27 cellular contexts compared by ENCODE assay signal in the genomic region with DNA sequence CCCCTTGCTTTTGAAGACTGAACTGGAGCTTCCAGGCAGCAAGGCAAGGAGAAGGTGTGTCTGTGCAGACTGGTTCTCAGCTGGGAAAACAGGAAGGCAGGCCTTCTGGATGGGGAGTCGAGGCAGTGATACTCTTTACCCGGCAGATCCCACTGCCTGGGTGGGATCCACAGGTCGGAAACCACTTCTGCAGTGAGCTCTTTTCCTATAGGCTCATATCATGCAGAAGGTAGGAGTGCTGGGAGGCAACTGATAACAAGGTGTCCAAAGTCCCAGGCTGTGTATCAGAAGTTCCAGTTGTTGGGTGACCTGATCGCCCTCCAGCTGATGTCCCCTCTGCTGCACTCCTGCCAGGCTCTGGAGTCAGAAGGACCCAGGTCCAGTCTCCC. TPM values are rescaled to one million over a fixed set of nuclear protein-coding genes. Genes with fewer than 3 reads are reported as not detected.
DNase-seq lines count a peak whose midpoint lies in the region; ATAC-seq and TF ChIP-seq lines count a peak whose summit lies in the region.
"Had no signal": no experiment of that assay in that cellular context is flagged by ENCODE, and none has a peak within 500 bp of the region (broad histone marks: within the 10 kb centered on the region; RNA-seq: fewer than 3 reads in every experiment).

No MANE protein-coding gene starts in this region.

- no peak overlapping the region for H3K27ac Mint-ChIP-seq in naive thymus-derived CD4-positive, alpha-beta T cell
- H3K27ac Mint-ChIP-seq in activated CD8-positive, alpha-beta memory T cell treated with anti-CD3 and anti-CD28 coated beads, Interleukin-2, amount 10 ng/mL, durations not matched to agents 7 days and 5 days = no peak overlapping the region
- H3K27ac Mint-ChIP-seq: CD4-positive, CD25-positive, alpha-beta regulatory T cell had no signal

- peak; percentile 67 for DNase-seq in HuH-7.5 (ENCODE audit: low spot score)
- no peak for DNase-seq in left lobe of liver (ENCODE audit: low spot score)
- DNase-seq in smooth muscle cell (lab: John Stamatoyannopoulos, UW; ENCODE audit: unreplicated experiment) = no peak
- DNase-seq in activated effector memory CD4-positive, alpha-beta T cell treated with anti-CD3 and anti-CD28 coated beads, Interleukin-2, amount 50 U/mL, for 16 hours = no peak
- no peak for DNase-seq in naive thymus-derived CD4-positive, alpha-beta T cell
- no peak for DNase-seq in activated CD8-positive, alpha-beta memory T cell treated with anti-CD3 and anti-CD28 coated beads, Interleukin-2, amount 10 ng/mL, durations not matched to agents 7 days and 5 days
- DNase-seq in COLO668 (lab: John Stamatoyannopoulos, UW; ENCODE audit: unreplicated experiment) = no peak
- DNase-seq: activated CD4-positive, alpha-beta T cell treated with anti-CD3 and anti-CD28 coated beads for 1 hour; activated CD8-positive, alpha-beta memory T cell treated with anti-CD3 and anti-CD28 coated beads for 24 hours; activated naive CD4-positive, alpha-beta T cell treated with Interleukin-2 at 50 U/mL for 16 hours; activated T-cell treated with anti-CD3 and anti-CD28 coated beads, Interleukin-2, amount 50 U/mL, for 4 hours; amygdala; CD4-positive, CD25-positive, alpha-beta regulatory T cell; central memory CD4-positive, alpha-beta T cell; dorsolateral prefrontal cortex; foreskin fibroblast; H7; immature natural killer cell; KG1; NCI-H146; NCI-H2171 treated with DMSO at 0.1 percent for 48 hours; T1000; testis had no signal

- no peak for TF ChIP-seq CTCF in VCaP (conservative IDR thresholded peaks at IDR 0.05)
- no peak for TF ChIP-seq CTCF in smooth muscle cell (IDR thresholded peaks at IDR 0.05; ENCODE audit: borderline replicate concordance, insufficient read depth, poor library complexity, severe bottlenecking)

- peak overlapping the region; percentile 30 for H3K4me3 ChIP-seq in smooth muscle cell
- H3K4me3 ChIP-seq in naive thymus-derived CD4-positive, alpha-beta T cell (ENCODE audit: low read length) = no peak overlapping the region
- H3K4me3 ChIP-seq: dorsolateral prefrontal cortex, testis had no signal

- H3K9ac ChIP-seq in smooth muscle cell (ENCODE audit: low read depth) = no peak overlapping the region

- H3K9me3 Mint-ChIP-seq in naive thymus-derived CD4-positive, alpha-beta T cell = no peaks in the 10 kb centered on the region
- H3K9me3 Mint-ChIP-seq in activated CD8-positive, alpha-beta memory T cell treated with anti-CD3 and anti-CD28 coated beads, Interleukin-2, amount 10 ng/mL, durations not matched to agents 7 days and 5 days (ENCODE audit: low read depth) = no peaks in the 10 kb centered on the region
- H3K9me3 Mint-ChIP-seq: activated T-cell treated with anti-CD3 and anti-CD28 coated beads, Interleukin-2, amount 50 U/mL, for 4 hours; CD4-positive, CD25-positive, alpha-beta regulatory T cell; immature natural killer cell had no signal

- POLR2A ChIA-PET in naive thymus-derived CD4-positive, alpha-beta T cell (lab: Charles Lee) = no interaction called here

- H3F3A ChIP-seq in smooth muscle cell (ENCODE audit: low read depth) = peaks cover 15% of the 10 kb centered on the region

- H3K36me3 ChIP-seq in smooth muscle cell (ENCODE audit: low read depth) = no peaks in the 10 kb centered on the region
- no peaks in the 10 kb centered on the region for H3K36me3 ChIP-seq in naive thymus-derived CD4-positive, alpha-beta T cell (ENCODE audit: control insufficient read depth in 2 of 3, insufficient read depth in 3 of 3, low read length in 3 of 3)

- ATAC-seq in left lobe of liver = peak; percentile 85
- ATAC-seq in naive thymus-derived CD4-positive, alpha-beta T cell = no peak
- ATAC-seq in activated CD8-positive, alpha-beta memory T cell treated with anti-CD3 and anti-CD28 coated beads, Interleukin-2, amount 10 ng/mL, durations not matched to agents 7 days and 5 days = no peak
- ATAC-seq: activated T-cell treated with anti-CD3 and anti-CD28 coated beads, Interleukin-2, amount 50 U/mL, for 4 hours had no signal

- no peaks in the 10 kb centered on the region for H4K20me1 ChIP-seq in smooth muscle cell (ENCODE audit: low read depth)

- H3K4me2 ChIP-seq in smooth muscle cell = no peak overlapping the region

- intact Hi-C loops in naive thymus-derived CD4-positive, alpha-beta T cell (cut with micrococcal nuclease) = no loop called here

- no peaks in the 10 kb centered on the region for H3K9me3 ChIP-seq in smooth muscle cell (replicated peaks; ENCODE audit: low read depth)
- H3K9me3 ChIP-seq in naive thymus-derived CD4-positive, alpha-beta T cell (ENCODE audit: control insufficient read depth in 2 of 3, low read length in 3 of 3) = no peaks in the 10 kb centered on the region
- H3K9me3 ChIP-seq: testis had no signal

- H3K27ac ChIP-seq in VCaP = peak overlapping the region; percentile 56
- H3K27ac ChIP-seq in smooth muscle cell (ENCODE audit: low read depth) = no peak overlapping the region
- H3K27ac ChIP-seq in naive thymus-derived CD4-positive, alpha-beta T cell (ENCODE audit: low read depth, low read length) = no peak overlapping the region
- H3K27ac ChIP-seq: testis had no signal

- no peaks in the 10 kb centered on the region for H3K79me2 ChIP-seq in smooth muscle cell (ENCODE audit: low read depth)

- 87% methylated on average over 4 of the region's 4 CpGs for WGBS in smooth muscle cell (ENCODE audit: low lambda C conversion rate)

- CTCF ChIA-PET in naive thymus-derived CD4-positive, alpha-beta T cell (lab: Charles Lee) = interaction anchor here (0.5 kb wide), 1 partner anchor 20 kb away, joined by 4 read pairs; no protein-coding TSS in a partner anchor
- CTCF ChIA-PET in activated CD8-positive, alpha-beta memory T cell treated with anti-CD3 and anti-CD28 coated beads, Interleukin-2, amount 10 ng/mL, durations not matched to agents 7 days and 5 days (lab: Charles Lee) = no interaction called here

- no peaks in the 10 kb centered on the region for H3K36me3 Mint-ChIP-seq in naive thymus-derived CD4-positive, alpha-beta T cell
- no peaks in the 10 kb centered on the region for H3K36me3 Mint-ChIP-seq in activated CD8-positive, alpha-beta memory T cell treated with anti-CD3 and anti-CD28 coated beads, Interleukin-2, amount 10 ng/mL, durations not matched to agents 7 days and 5 days
- H3K36me3 Mint-ChIP-seq: CD4-positive, CD25-positive, alpha-beta regulatory T cell; immature natural killer cell had no signal

- H3K4me1 Mint-ChIP-seq in naive thymus-derived CD4-positive, alpha-beta T cell = peaks cover 0 to 5% (median 0%) of the 10 kb centered on the region in 7 donors
- no peaks in the 10 kb centered on the region for H3K4me1 Mint-ChIP-seq in activated CD8-positive, alpha-beta memory T cell treated with anti-CD3 and anti-CD28 coated beads, Interleukin-2, amount 10 ng/mL, durations not matched to agents 7 days and 5 days
- H3K4me1 Mint-ChIP-seq: immature natural killer cell had no signal

- H3K4me3 Mint-ChIP-seq in naive thymus-derived CD4-positive, alpha-beta T cell = no peak overlapping the region
- no peak overlapping the region for H3K4me3 Mint-ChIP-seq in activated CD8-positive, alpha-beta memory T cell treated with anti-CD3 and anti-CD28 coated beads, Interleukin-2, amount 10 ng/mL, durations not matched to agents 7 days and 5 days
- H3K4me3 Mint-ChIP-seq: activated T-cell treated with anti-CD3 and anti-CD28 coated beads, Interleukin-2, amount 50 U/mL, for 4 hours; CD4-positive, CD25-positive, alpha-beta regulatory T cell; immature natural killer cell had no signal

- no peaks in the 10 kb centered on the region for H3K4me1 ChIP-seq in smooth muscle cell (ENCODE audit: low read depth)
- no peaks in the 10 kb centered on the region for H3K4me1 ChIP-seq in naive thymus-derived CD4-positive, alpha-beta T cell (ENCODE audit: control insufficient read depth in 2 of 2, insufficient read depth in 2 of 2, low read length in 2 of 2)

- no peak overlapping the region for H2AFZ ChIP-seq in smooth muscle cell (ENCODE audit: low read depth)

- peaks cover 0 to 4% (median 0%) of the 10 kb centered on the region in 5 donors for H3K27me3 Mint-ChIP-seq in naive thymus-derived CD4-positive, alpha-beta T cell
- H3K27me3 Mint-ChIP-seq in activated CD8-positive, alpha-beta memory T cell treated with anti-CD3 and anti-CD28 coated beads, Interleukin-2, amount 10 ng/mL, durations not matched to agents 7 days and 5 days = no peaks in the 10 kb centered on the region
- H3K27me3 Mint-ChIP-seq: CD4-positive, CD25-positive, alpha-beta regulatory T cell had no signal

- no peaks in the 10 kb centered on the region for H3K27me3 ChIP-seq in smooth muscle cell (ENCODE audit: low read depth)
- H3K27me3 ChIP-seq in naive thymus-derived CD4-positive, alpha-beta T cell (ENCODE audit: control insufficient read depth in 2 of 2, insufficient read depth in 2 of 2, low read length in 2 of 2) = no peaks in the 10 kb centered on the region
- H3K27me3 ChIP-seq: dorsolateral prefrontal cortex, testis had no signal

RNA-seq across cellular contexts. Expression of a gene that starts 17.1 kb away (rescaled TPM):
- total RNA-seq in left lobe of liver (1.5 TPM), smooth muscle cell (4.8 TPM in 2 replicates)
- polyA plus RNA-seq in smooth muscle cell = 1.6 and 8.8 TPM in 2 replicates
- total RNA-seq in naive thymus-derived CD4-positive, alpha-beta T cell = 1 to 10 TPM in 3 of 5 experiments, under 1 TPM in 2; 0.22 to 2.3 (median 1.2) TPM
- polyA plus RNA-seq in naive thymus-derived CD4-positive, alpha-beta T cell = under 1 TPM in 1 of 2 donors, not detected in 1; 0.06 TPM
- total RNA-seq in activated CD8-positive, alpha-beta memory T cell treated with anti-CD3 and anti-CD28 coated beads, Interleukin-2, amount 10 ng/mL, durations not matched to agents 7 days and 5 days = under 1 TPM; 0.58 to 0.96 TPM

RNA-seq across cellular contexts. Expression of a gene that starts 58.2 kb away (rescaled TPM):
- 78.9 TPM for total RNA-seq in left lobe of liver
- not detected in 2 replicates for total RNA-seq in smooth muscle cell
- not detected in 2 replicates for polyA plus RNA-seq in smooth muscle cell
- total RNA-seq in naive thymus-derived CD4-positive, alpha-beta T cell = not detected
- not detected for polyA plus RNA-seq in naive thymus-derived CD4-positive, alpha-beta T cell
- total RNA-seq in activated CD8-positive, alpha-beta memory T cell treated with anti-CD3 and anti-CD28 coated beads, Interleukin-2, amount 10 ng/mL, durations not matched to agents 7 days and 5 days = not detected
- total RNA-seq: activated T-cell treated with anti-CD3 and anti-CD28 coated beads, Interleukin-2, amount 50 U/mL, for 4 hours; CD4-positive, CD25-positive, alpha-beta regulatory T cell; dorsolateral prefrontal cortex; H7; lung microvascular endothelial cell; myocyte; osteocyte had no signal
- polyA plus RNA-seq: CD4-positive, CD25-positive, alpha-beta regulatory T cell; immature natural killer cell had no signal

Comparison
In these comparisons a context has a peak if more than half of its experiments do, and no peak if none do; other contexts are left out.
1. RNA of a gene that starts 58.2 kb away (total RNA-seq): 78.9 TPM in left lobe of liver (single experiment); not detected in smooth muscle cell, not detected in naive thymus-derived CD4-positive, alpha-beta T cell and not detected in activated CD8-positive, alpha-beta memory T cell treated with anti-CD3 and anti-CD28 coated beads, Interleukin-2, amount 10 ng/mL, durations not matched to agents 7 days and 5 days; every median in the first group is over 10 times any median in the second.